Comparison of ENCODE assay signal across 9 cellular contexts in genomic region chr14:75518625-75519024, GRCh38. TPM values are rescaled to one million over a fixed set of nuclear protein-coding genes. Genes with fewer than 3 reads are reported as not detected.
DNase-seq lines count a peak whose midpoint lies in the region; ATAC-seq and TF ChIP-seq lines count a peak whose summit lies in the region.
"Had no signal": no experiment of that assay in that cellular context is flagged by ENCODE, and none has a peak within 500 bp of the region (broad histone marks: within the 10 kb centered on the region; RNA-seq: fewer than 3 reads in every experiment).

No MANE protein-coding gene starts in this region.

- H3K79me2 ChIP-seq in KMS-11 (ENCODE audit: insufficient read depth, low read depth): no peaks in the 10 kb centered on the region

- DNase-seq in ELF-1 (ENCODE audit: low read depth, low spot score): peak; percentile 70
- peak; percentile 37 for DNase-seq in activated T-helper 1 cell treated with anti-CD3 and anti-CD28 coated beads, Interleukin-12 subunit alpha, Interleukin-12 subunit beta, Interleukin-2, Interleukin-4 antibody, amounts not matched to agents 30 ng/mL and 10 ng/mL and 1 ng/mL, durations not matched to agents 14 hours and 24 hours and 36 hours (ENCODE audit: low spot score)
- DNase-seq in myocyte (ENCODE audit: low read depth): peak; percentile 9
- no peak for DNase-seq in anterior cingulate cortex (lab: John Stamatoyannopoulos, UW)
- DNase-seq in COR-L47 (lab: John Stamatoyannopoulos, UW): no peak
- no peak for DNase-seq in stimulated activated CD4-positive, alpha-beta T cell treated with anti-CD3 and anti-CD28 coated beads, Interleukin-12 subunit alpha, Interleukin-12 subunit beta, amount 100 ng/mL, for 4 hours

- no peaks in the 10 kb centered on the region for H3K9me3 Mint-ChIP-seq in activated T-helper 1 cell treated with anti-CD3 and anti-CD28 coated beads, Interleukin-12 subunit alpha, Interleukin-12 subunit beta, Interleukin-2, Interleukin-4 antibody, amounts not matched to agents 30 ng/mL and 10 ng/mL and 1 ng/mL, durations not matched to agents 14 hours and 24 hours and 36 hours
- H3K9me3 Mint-ChIP-seq: central memory CD8-positive, alpha-beta T cell had no signal

- peaks cover 14% of the 10 kb centered on the region for H3K36me3 Mint-ChIP-seq in activated T-helper 1 cell treated with anti-CD3 and anti-CD28 coated beads, Interleukin-12 subunit alpha, Interleukin-12 subunit beta, Interleukin-2, Interleukin-4 antibody, amounts not matched to agents 30 ng/mL and 10 ng/mL and 1 ng/mL, durations not matched to agents 14 hours and 24 hours and 36 hours (ENCODE audit: low read depth)

- peaks cover 65% of the 10 kb centered on the region for H3K4me1 Mint-ChIP-seq in activated T-helper 1 cell treated with anti-CD3 and anti-CD28 coated beads, Interleukin-12 subunit alpha, Interleukin-12 subunit beta, Interleukin-2, Interleukin-4 antibody, amounts not matched to agents 30 ng/mL and 10 ng/mL and 1 ng/mL, durations not matched to agents 14 hours and 24 hours and 36 hours (ENCODE audit: low read depth)

- H3K4me1 ChIP-seq in KMS-11 (ENCODE audit: low read depth, poor library complexity, severe bottlenecking): peaks cover 13% of the 10 kb centered on the region

- no peak overlapping the region for H3K4me3 Mint-ChIP-seq in activated T-helper 1 cell treated with anti-CD3 and anti-CD28 coated beads, Interleukin-12 subunit alpha, Interleukin-12 subunit beta, Interleukin-2, Interleukin-4 antibody, amounts not matched to agents 30 ng/mL and 10 ng/mL and 1 ng/mL, durations not matched to agents 14 hours and 24 hours and 36 hours
- H3K4me3 Mint-ChIP-seq: central memory CD8-positive, alpha-beta T cell had no signal

- H3K4me2 ChIP-seq in KMS-11: no peak overlapping the region

- no peak for ATAC-seq in HG02870 (IDR thresholded peaks at IDR 0.05; ENCODE audit: unreplicated experiment)

- intact Hi-C loops in activated T-helper 1 cell treated with anti-CD3 and anti-CD28 coated beads, Interleukin-12 subunit alpha, Interleukin-12 subunit beta, Interleukin-2, Interleukin-4 antibody, amounts not matched to agents 30 ng/mL and 10 ng/mL and 1 ng/mL, durations not matched to agents 14 hours and 24 hours and 36 hours (cut with micrococcal nuclease): loop anchor here (1.0 kb wide), 1 partner anchor 136 kb away; no protein-coding TSS in a partner anchor

- H3K36me3 ChIP-seq in KMS-11 (ENCODE audit: insufficient read depth): no peaks in the 10 kb centered on the region

- no peak overlapping the region for H2AFZ ChIP-seq in KMS-11 (ENCODE audit: low read depth)

- no peak overlapping the region for H3K9ac ChIP-seq in KMS-11

- H4K20me1 ChIP-seq in KMS-11 (ENCODE audit: insufficient read depth): no peaks in the 10 kb centered on the region

- H3K27me3 ChIP-seq in KMS-11 (ENCODE audit: insufficient read depth, low read depth): no peaks in the 10 kb centered on the region

- no peaks in the 10 kb centered on the region for H3K27me3 Mint-ChIP-seq in activated T-helper 1 cell treated with anti-CD3 and anti-CD28 coated beads, Interleukin-12 subunit alpha, Interleukin-12 subunit beta, Interleukin-2, Interleukin-4 antibody, amounts not matched to agents 30 ng/mL and 10 ng/mL and 1 ng/mL, durations not matched to agents 14 hours and 24 hours and 36 hours (ENCODE audit: insufficient read depth)
- H3K27me3 Mint-ChIP-seq: central memory CD8-positive, alpha-beta T cell had no signal

- peak; percentile 52 for TF ChIP-seq CTCF in KMS-11 (conservative IDR thresholded peaks at IDR 0.05; ENCODE audit: low read depth, low read length)

- H3K4me3 ChIP-seq in KMS-11 (IDR thresholded peaks at IDR 0.05; ENCODE audit: insufficient read depth, low read depth, low read length): no peak overlapping the region

- no peak overlapping the region for H3K27ac ChIP-seq in KMS-11

- no peak overlapping the region for H3K27ac Mint-ChIP-seq in activated T-helper 1 cell treated with anti-CD3 and anti-CD28 coated beads, Interleukin-12 subunit alpha, Interleukin-12 subunit beta, Interleukin-2, Interleukin-4 antibody, amounts not matched to agents 30 ng/mL and 10 ng/mL and 1 ng/mL, durations not matched to agents 14 hours and 24 hours and 36 hours

RNA-seq across cellular contexts. Expression of gene BATF, which starts 3.6 kb away (rescaled TPM):
- total RNA-seq in activated T-helper 1 cell treated with anti-CD3 and anti-CD28 coated beads, Interleukin-12 subunit alpha, Interleukin-12 subunit beta, Interleukin-2, Interleukin-4 antibody, amounts not matched to agents 30 ng/mL and 10 ng/mL and 1 ng/mL, durations not matched to agents 14 hours and 24 hours and 36 hours: 213 and 214 TPM in 2 replicates
- not detected in 2 replicates for total RNA-seq in myocyte
- not detected for polyA plus RNA-seq in myocyte (2012)

RNA-seq across cellular contexts. Expression of gene FLVCR2, which starts 59.8 kb away (rescaled TPM):
- total RNA-seq in activated T-helper 1 cell treated with anti-CD3 and anti-CD28 coated beads, Interleukin-12 subunit alpha, Interleukin-12 subunit beta, Interleukin-2, Interleukin-4 antibody, amounts not matched to agents 30 ng/mL and 10 ng/mL and 1 ng/mL, durations not matched to agents 14 hours and 24 hours and 36 hours: 2.5 and 2.9 TPM in 2 replicates
- 42.5 and 53.8 TPM in 2 replicates for total RNA-seq in myocyte
- 7.8 TPM for polyA plus RNA-seq in myocyte (2012)

Comparison
In these comparisons a context has a peak if more than half of its experiments do, and no peak if none do; other contexts are left out.
1. DNase-seq: peak in ELF-1 (single experiment), activated T-helper 1 cell treated with anti-CD3 and anti-CD28 coated beads, Interleukin-12 subunit alpha, Interleukin-12 subunit beta, Interleukin-2, Interleukin-4 antibody, amounts not matched to agents 30 ng/mL and 10 ng/mL and 1 ng/mL, durations not matched to agents 14 hours and 24 hours and 36 hours (single experiment) and myocyte (single experiment); none in anterior cingulate cortex (0 of 58), COR-L47 (single experiment) and stimulated activated CD4-positive, alpha-beta T cell treated with anti-CD3 and anti-CD28 coated beads, Interleukin-12 subunit alpha, Interleukin-12 subunit beta, amount 100 ng/mL, for 4 hours (single experiment).
2. RNA of gene BATF, which starts 3.6 kb away (total RNA-seq): 213 to 214 TPM in activated T-helper 1 cell treated with anti-CD3 and anti-CD28 coated beads, Interleukin-12 subunit alpha, Interleukin-12 subunit beta, Interleukin-2, Interleukin-4 antibody, amounts not matched to agents 30 ng/mL and 10 ng/mL and 1 ng/mL, durations not matched to agents 14 hours and 24 hours and 36 hours; not detected in myocyte; every median in the first group is over 100 times any median in the second.
3. RNA of gene FLVCR2, which starts 59.8 kb away (total RNA-seq): 42.5 to 53.8 TPM in myocyte; 2.5 to 2.9 TPM in activated T-helper 1 cell treated with anti-CD3 and anti-CD28 coated beads, Interleukin-12 subunit alpha, Interleukin-12 subunit beta, Interleukin-2, Interleukin-4 antibody, amounts not matched to agents 30 ng/mL and 10 ng/mL and 1 ng/mL, durations not matched to agents 14 hours and 24 hours and 36 hours; every median in the first group is over 10 times any median in the second.